In genomic region chr5:14168139-14168792, GRCh38 we compare ENCODE assay signal across 11 cellular contexts. TPM values are rescaled to one million over a fixed set of nuclear protein-coding genes. Genes with fewer than 3 reads are reported as not detected.
DNase-seq lines count a peak whose midpoint lies in the region; ATAC-seq, FAIRE-seq and TF ChIP-seq lines count a peak whose summit lies in the region.
"Had no signal": no experiment of that assay in that cellular context is flagged by ENCODE, and none has a peak within 500 bp of the region (broad histone marks: within the 10 kb centered on the region; RNA-seq: fewer than 3 reads in every experiment).

No MANE protein-coding gene starts in this region.

- H3K9me3 ChIP-seq in SK-N-SH: no peaks in the 10 kb centered on the region
- peaks cover 0 to 3% of the 10 kb centered on the region in 2 donors for H3K9me3 ChIP-seq in stomach smooth muscle (ENCODE audit: control insufficient read depth in 2 of 2, low read length in 2 of 2)

- no peak; the same call in 2 of the 3 replicates for ATAC-seq in SK-N-SH treated with all-trans-retinoic acid at 6 μM for 48 hours
- peak; percentile 40 for ATAC-seq in HG03159 (IDR thresholded peaks at IDR 0.05; ENCODE audit: unreplicated experiment)
- ATAC-seq: K562 had no signal

- no peaks in the 10 kb centered on the region for H3K27me3 ChIP-seq in SK-N-SH (ENCODE audit: insufficient read depth)
- H3K27me3 ChIP-seq in stomach smooth muscle (ENCODE audit: control insufficient read depth in 1 of 2, insufficient read depth in 2 of 2, low read length in 2 of 2): no peaks in the 10 kb centered on the region

- peaks cover 35% of the 10 kb centered on the region for H3F3A ChIP-seq in SK-N-SH (replicated peaks; ENCODE audit: insufficient read depth)

- peaks cover 3% of the 10 kb centered on the region for H3K9me3 Mint-ChIP-seq in activated CD4-positive, alpha-beta memory T cell treated with anti-CD3 and anti-CD28 coated beads, Interleukin-2, amount 10 ng/mL, durations not matched to agents 7 days and 5 days

- no peak for FAIRE-seq in frontal cortex (lab: Jason Lieb, UNC)
- FAIRE-seq: K562 had no signal

- no peak overlapping the region for H2AFZ ChIP-seq in SK-N-SH (ENCODE audit: low read depth)

- peaks cover 10% of the 10 kb centered on the region for H3K27me3 Mint-ChIP-seq in activated CD4-positive, alpha-beta memory T cell treated with anti-CD3 and anti-CD28 coated beads, Interleukin-2, amount 10 ng/mL, durations not matched to agents 7 days and 5 days

- no peak overlapping the region for H3K4me3 Mint-ChIP-seq in activated CD4-positive, alpha-beta memory T cell treated with anti-CD3 and anti-CD28 coated beads, Interleukin-2, amount 10 ng/mL, durations not matched to agents 7 days and 5 days

- peaks cover 100% of the 10 kb centered on the region for H3K79me2 ChIP-seq in SK-N-SH (ENCODE audit: insufficient read depth)

- H3K36me3 ChIP-seq in SK-N-SH (replicated peaks in 1 of 2; ENCODE audit: control insufficient read depth in 1 of 2, insufficient read depth in 2 of 2, low read length in 1 of 2) (peaks cover 3 to 11% of the 10 kb centered on the region in 2 experiments), stomach smooth muscle (ENCODE audit: control insufficient read depth in 2 of 2, insufficient read depth in 2 of 2, low read length in 2 of 2) (no peaks in the 10 kb centered on the region)

- WGBS in SK-N-SH (ENCODE audit: low lambda C conversion rate): 75% methylated on average over 6 of the region's 6 CpGs

- no peaks in the 10 kb centered on the region for H3K9me2 ChIP-seq in SK-N-SH

- POLR2A ChIA-PET in SK-N-SH (lab: Yijun Ruan, JAX): no interaction called here
- POLR2A ChIA-PET in activated CD4-positive, alpha-beta memory T cell treated with anti-CD3 and anti-CD28 coated beads, Interleukin-2, amount 10 ng/mL, durations not matched to agents 7 days and 5 days (lab: Charles Lee): no interaction called here

- CTCF ChIA-PET in SK-N-SH (lab: Yijun Ruan, JAX): interaction anchor here (0.7 kb wide), 1 partner anchor 102 kb away, joined by 4 read pairs; no protein-coding TSS in a partner anchor
- CTCF ChIA-PET in activated CD4-positive, alpha-beta memory T cell treated with anti-CD3 and anti-CD28 coated beads, Interleukin-2, amount 10 ng/mL, durations not matched to agents 7 days and 5 days (lab: Charles Lee): no interaction called here

- H4K20me1 ChIP-seq in SK-N-SH (ENCODE audit: insufficient read depth): peaks cover 98% of the 10 kb centered on the region

- H3K4me1 Mint-ChIP-seq in activated CD4-positive, alpha-beta memory T cell treated with anti-CD3 and anti-CD28 coated beads, Interleukin-2, amount 10 ng/mL, durations not matched to agents 7 days and 5 days: peaks cover 4% of the 10 kb centered on the region

- H3K9ac ChIP-seq in SK-N-SH (no peak overlapping the region), stomach smooth muscle (ENCODE audit: low read length in 2 of 2) (no peak overlapping the region)

- H3K36me3 Mint-ChIP-seq in activated CD4-positive, alpha-beta memory T cell treated with anti-CD3 and anti-CD28 coated beads, Interleukin-2, amount 10 ng/mL, durations not matched to agents 7 days and 5 days (ENCODE audit: low read depth): no peaks in the 10 kb centered on the region

- H3K27ac ChIP-seq in SK-N-SH (ENCODE audit: low read depth in 2 of 2, low read length in 1 of 2) (peak overlapping the region in 1 of 2 experiments; percentile 80), stomach smooth muscle (ENCODE audit: low read length) (peak overlapping the region; percentile 68)
- H3K27ac ChIP-seq: C4-2B had no signal

- no peak for TF ChIP-seq RAD21 in SK-N-SH (IDR thresholded peaks at IDR 0.05; ENCODE audit: low read length)

- H3K4me3 ChIP-seq in SK-N-SH (ENCODE audit: low read depth in 2 of 2, low read length in 1 of 2) (no peak overlapping the region), stomach smooth muscle (ENCODE audit: low read length in 2 of 2) (no peak overlapping the region)
- H3K4me3 ChIP-seq: K562 had no signal

- TF ChIP-seq EP300 in SK-N-SH (IDR thresholded peaks at IDR 0.05; ENCODE audit: borderline replicate concordance in 1 of 2, low read depth in 1 of 2, low read length in 1 of 2): no peak

- no peak for TF ChIP-seq CTCF in SK-N-SH (IDR thresholded peaks at IDR 0.05)

- peak overlapping the region; percentile 22 for H3K4me2 ChIP-seq in SK-N-SH

- DNase-seq in SK-N-SH: no peak
- peak; percentile 71 for DNase-seq in dermis blood vessel endothelial cell
- DNase-seq in frontal cortex (ENCODE audit: low spot score in 2 of 2): no peak
- no peak for DNase-seq in amniotic stem cell (lab: John Stamatoyannopoulos, UW)
- DNase-seq in activated CD4-positive, alpha-beta memory T cell treated with anti-CD3 and anti-CD28 coated beads, Interleukin-2, amount 10 ng/mL, durations not matched to agents 7 days and 5 days: no peak
- DNase-seq: activated CD8-positive, alpha-beta memory T cell treated with anti-CD3 and anti-CD28 coated beads, Interleukin-2, amount 50 U/mL, for 48 hours had no signal

- H3K27ac Mint-ChIP-seq in activated CD4-positive, alpha-beta memory T cell treated with anti-CD3 and anti-CD28 coated beads, Interleukin-2, amount 10 ng/mL, durations not matched to agents 7 days and 5 days: no peak overlapping the region

- H3K4me1 ChIP-seq in SK-N-SH (ENCODE audit: control insufficient read depth in 1 of 2, insufficient read depth in 2 of 2, low read depth in 1 of 2, low read length in 1 of 2) (peaks cover 17 to 55% of the 10 kb centered on the region in 2 experiments), stomach smooth muscle (ENCODE audit: control insufficient read depth, insufficient read depth, low read length) (peaks cover 30% of the 10 kb centered on the region)

TF ChIP-seq in SK-N-SH, 30 proteins besides CTCF, POLR2A, EP300 and RAD21 (continues in another document):
- TF ChIP-seq PBX3 (IDR thresholded peaks at IDR 0.05): 0 out of 2 replicates have a peak, but pooled peaks have one; percentile 3
- no peak for TF ChIP-seq ELF1 (IDR thresholded peaks at IDR 0.05)
- no peak for TF ChIP-seq TCF12 (IDR thresholded peaks at IDR 0.05)
- no peak for TF ChIP-seq USF1 (IDR thresholded peaks at IDR 0.05; ENCODE audit: borderline replicate concordance, low read depth)
- TF ChIP-seq YY1 (IDR thresholded peaks at IDR 0.05; ENCODE audit: low read depth): no peak

TF ChIP-seq in SK-N-SH treated with all-trans-retinoic acid at 6 μM for 48 hours, 23 proteins besides CTCF, POLR2A, EP300 and RAD21:
- no peak for TF ChIP-seq ESRRG (CRISPR knock-in tag; IDR thresholded peaks at IDR 0.05)
- no peak for TF ChIP-seq ZFP30 (CRISPR knock-in tag; IDR thresholded peaks at IDR 0.05)
- no peak for TF ChIP-seq ZC3H10 (CRISPR knock-in tag; IDR thresholded peaks at IDR 0.05)
- TF ChIP-seq PATZ1 (CRISPR knock-in tag; IDR thresholded peaks at IDR 0.05; ENCODE audit: borderline replicate concordance): no peak

RNA-seq across cellular contexts. Expression of gene TRIO, which starts 25.1 kb away (rescaled TPM):
- 225 and 229 TPM in 2 replicates for polyA plus RNA-seq in SK-N-SH (2012; rRNA removed)
- polyA plus RNA-seq in SK-N-SH (2012; cell fraction: cytosol; rRNA removed): 101 and 117 TPM in 2 replicates
- polyA plus RNA-seq in SK-N-SH (2012; cell fraction: nucleus; rRNA removed): 1,118 and 1,202 TPM in 2 replicates
- 190 and 204 TPM in 2 replicates for total RNA-seq in dermis blood vessel endothelial cell
- total RNA-seq in frontal cortex: 310 TPM
- total RNA-seq in activated CD4-positive, alpha-beta memory T cell treated with anti-CD3 and anti-CD28 coated beads, Interleukin-2, amount 10 ng/mL, durations not matched to agents 7 days and 5 days: 1 to 10 TPM; 8.1 to 8.3 TPM

Comparison
In these comparisons a context has a peak if more than half of its experiments do, and no peak if none do; other contexts are left out.
1. RNA of gene TRIO, which starts 25.1 kb away (total RNA-seq): 310 TPM in frontal cortex (single experiment) and 190 to 204 TPM in dermis blood vessel endothelial cell; 8.1 to 8.3 TPM in activated CD4-positive, alpha-beta memory T cell treated with anti-CD3 and anti-CD28 coated beads, Interleukin-2, amount 10 ng/mL, durations not matched to agents 7 days and 5 days; every median in the first group is over 10 times any median in the second.